23 cellular contexts compared by ENCODE assay signal in genomic region chr6:167270499-167271307, GRCh38. TPM values are rescaled to one million over a fixed set of nuclear protein-coding genes. Genes with fewer than 3 reads are reported as not detected.
"Had no signal": no experiment of that assay in that cellular context is flagged by ENCODE, and none has a peak within 500 bp of the region (broad histone marks: within the 10 kb centered on the region; RNA-seq: fewer than 3 reads in every experiment).

No MANE protein-coding gene starts in this region.

- H3K4me3 ChIP-seq: ascending aorta, gastroesophageal sphincter, heart right ventricle, lower lobe of right lung, ovary, tibial artery, uterus had no signal

- H3K27me3 ChIP-seq: ascending aorta, ovary, uterus had no signal

- H3K4me3 Mint-ChIP-seq: activated CD4-positive, alpha-beta memory T cell treated with anti-CD3 and anti-CD28 coated beads for 36 hours; activated CD4-positive, alpha-beta T cell treated with anti-CD3 and anti-CD28 coated beads for 36 hours; activated CD8-positive, alpha-beta memory T cell treated with anti-CD3 and anti-CD28 coated beads, Interleukin-2, amount 10 ng/mL, durations not matched to agents 7 days and 5 days; activated naive CD4-positive, alpha-beta T cell treated with anti-CD3 and anti-CD28 coated beads, Interleukin-2, amount 10 ng/mL, durations not matched to agents 7 days and 5 days; effector memory CD8-positive, alpha-beta T cell; mesothelial cell of epicardium; neural crest cell; stimulated activated memory B cell treated with anti-CD40 and anti-IgM and Interleukin-4, amounts not matched to agents 10 μg/mL and 1 μg/mL and 100 μg/mL, for 72 hours had no signal

- H3K36me3 Mint-ChIP-seq: activated CD4-positive, alpha-beta memory T cell treated with anti-CD3 and anti-CD28 coated beads for 36 hours; activated CD8-positive, alpha-beta memory T cell treated with anti-CD3 and anti-CD28 coated beads, Interleukin-2, amount 10 ng/mL, durations not matched to agents 7 days and 5 days; activated naive CD4-positive, alpha-beta T cell treated with anti-CD3 and anti-CD28 coated beads, Interleukin-2, amount 10 ng/mL, durations not matched to agents 7 days and 5 days; mesothelial cell of epicardium; stimulated activated memory B cell treated with anti-CD40 and anti-IgM and Interleukin-4, amounts not matched to agents 10 μg/mL and 1 μg/mL and 100 μg/mL, for 72 hours had no signal

- H3K9me3 Mint-ChIP-seq: activated CD4-positive, alpha-beta memory T cell treated with anti-CD3 and anti-CD28 coated beads for 36 hours; activated naive CD4-positive, alpha-beta T cell treated with anti-CD3 and anti-CD28 coated beads, Interleukin-2, amount 10 ng/mL, durations not matched to agents 7 days and 5 days; effector memory CD8-positive, alpha-beta T cell; mesothelial cell of epicardium; neural crest cell; stimulated activated memory B cell treated with anti-CD40 and anti-IgM and Interleukin-4, amounts not matched to agents 10 μg/mL and 1 μg/mL and 100 μg/mL, for 72 hours had no signal

- H3K4me1 Mint-ChIP-seq: activated CD4-positive, alpha-beta T cell treated with anti-CD3 and anti-CD28 coated beads for 36 hours; activated CD8-positive, alpha-beta memory T cell treated with anti-CD3 and anti-CD28 coated beads, Interleukin-2, amount 10 ng/mL, durations not matched to agents 7 days and 5 days; activated naive CD4-positive, alpha-beta T cell treated with anti-CD3 and anti-CD28 coated beads, Interleukin-2, amount 10 ng/mL, durations not matched to agents 7 days and 5 days; stimulated activated memory B cell treated with anti-CD40 and anti-IgM and Interleukin-4, amounts not matched to agents 10 μg/mL and 1 μg/mL and 100 μg/mL, for 72 hours had no signal

- DNase-seq: activated CD4-positive, alpha-beta memory T cell treated with anti-CD3 and anti-CD28 coated beads for 36 hours; activated CD4-positive, alpha-beta T cell treated with anti-CD3 and anti-CD28 coated beads for 36 hours; activated CD8-positive, alpha-beta memory T cell treated with anti-CD3 and anti-CD28 coated beads, Interleukin-2, amount 10 ng/mL, durations not matched to agents 7 days and 5 days; activated naive CD4-positive, alpha-beta T cell treated with anti-CD3 and anti-CD28 coated beads, Interleukin-2, amount 10 ng/mL, durations not matched to agents 7 days and 5 days; activated T-cell treated with anti-CD3 and anti-CD28 coated beads, Interleukin-2, amount 50 U/mL, for 1 hour; dermis blood vessel endothelial cell; effector memory CD8-positive, alpha-beta T cell; heart right ventricle; left cardiac atrium; lower lobe of right lung; ovary; stimulated activated CD4-positive, alpha-beta T cell treated with anti-CD3 and anti-CD28 coated beads, Interleukin-2, amount 100 ng/mL, for 48 hours; tibial artery; uterus had no signal

- H3K27ac Mint-ChIP-seq: activated CD4-positive, alpha-beta memory T cell treated with anti-CD3 and anti-CD28 coated beads for 36 hours; activated CD4-positive, alpha-beta T cell treated with anti-CD3 and anti-CD28 coated beads for 36 hours; activated CD8-positive, alpha-beta memory T cell treated with anti-CD3 and anti-CD28 coated beads, Interleukin-2, amount 10 ng/mL, durations not matched to agents 7 days and 5 days; activated naive CD4-positive, alpha-beta T cell treated with anti-CD3 and anti-CD28 coated beads, Interleukin-2, amount 10 ng/mL, durations not matched to agents 7 days and 5 days; mesothelial cell of epicardium; stimulated activated memory B cell treated with anti-CD40 and anti-IgM and Interleukin-4, amounts not matched to agents 10 μg/mL and 1 μg/mL and 100 μg/mL, for 72 hours had no signal

- H3K36me3 ChIP-seq: ascending aorta, gastroesophageal sphincter, heart right ventricle, lower lobe of right lung, ovary, tibial artery, uterus had no signal

- ATAC-seq: activated CD4-positive, alpha-beta T cell treated with anti-CD3 and anti-CD28 coated beads for 36 hours; activated CD8-positive, alpha-beta memory T cell treated with anti-CD3 and anti-CD28 coated beads, Interleukin-2, amount 10 ng/mL, durations not matched to agents 7 days and 5 days; effector memory CD8-positive, alpha-beta T cell; gastroesophageal sphincter; heart right ventricle; left cardiac atrium; lower lobe of right lung; stimulated activated memory B cell treated with anti-CD40 and anti-IgM and Interleukin-4, amounts not matched to agents 10 μg/mL and 1 μg/mL and 100 μg/mL, for 72 hours had no signal

RNA-seq across cellular contexts. Expression of gene UNC93A, which starts 20.4 kb away (rescaled TPM):
- total RNA-seq: activated CD4-positive, alpha-beta memory T cell treated with anti-CD3 and anti-CD28 coated beads for 36 hours; activated CD4-positive, alpha-beta T cell treated with anti-CD3 and anti-CD28 coated beads for 36 hours; activated CD8-positive, alpha-beta memory T cell treated with anti-CD3 and anti-CD28 coated beads, Interleukin-2, amount 10 ng/mL, durations not matched to agents 7 days and 5 days; ascending aorta; bronchial epithelial cell; cerebellum; dermis blood vessel endothelial cell; gastroesophageal sphincter; heart right ventricle; left cardiac atrium; lower lobe of right lung; mesothelial cell of epicardium; myocyte; neural crest cell; renal cortical epithelial cell had no signal

RNA-seq across cellular contexts. Expression of gene TTLL2, which starts 54.2 kb away (rescaled TPM):
- total RNA-seq: activated CD4-positive, alpha-beta memory T cell treated with anti-CD3 and anti-CD28 coated beads for 36 hours; activated CD4-positive, alpha-beta T cell treated with anti-CD3 and anti-CD28 coated beads for 36 hours; activated CD8-positive, alpha-beta memory T cell treated with anti-CD3 and anti-CD28 coated beads, Interleukin-2, amount 10 ng/mL, durations not matched to agents 7 days and 5 days; ascending aorta; bronchial epithelial cell; cerebellum; dermis blood vessel endothelial cell; gastroesophageal sphincter; heart right ventricle; left cardiac atrium; lower lobe of right lung; mesothelial cell of epicardium; myocyte; neural crest cell; ovary; renal cortical epithelial cell; uterus had no signal
